ENCODE assay signal across 8 cellular contexts in the genomic region with DNA sequence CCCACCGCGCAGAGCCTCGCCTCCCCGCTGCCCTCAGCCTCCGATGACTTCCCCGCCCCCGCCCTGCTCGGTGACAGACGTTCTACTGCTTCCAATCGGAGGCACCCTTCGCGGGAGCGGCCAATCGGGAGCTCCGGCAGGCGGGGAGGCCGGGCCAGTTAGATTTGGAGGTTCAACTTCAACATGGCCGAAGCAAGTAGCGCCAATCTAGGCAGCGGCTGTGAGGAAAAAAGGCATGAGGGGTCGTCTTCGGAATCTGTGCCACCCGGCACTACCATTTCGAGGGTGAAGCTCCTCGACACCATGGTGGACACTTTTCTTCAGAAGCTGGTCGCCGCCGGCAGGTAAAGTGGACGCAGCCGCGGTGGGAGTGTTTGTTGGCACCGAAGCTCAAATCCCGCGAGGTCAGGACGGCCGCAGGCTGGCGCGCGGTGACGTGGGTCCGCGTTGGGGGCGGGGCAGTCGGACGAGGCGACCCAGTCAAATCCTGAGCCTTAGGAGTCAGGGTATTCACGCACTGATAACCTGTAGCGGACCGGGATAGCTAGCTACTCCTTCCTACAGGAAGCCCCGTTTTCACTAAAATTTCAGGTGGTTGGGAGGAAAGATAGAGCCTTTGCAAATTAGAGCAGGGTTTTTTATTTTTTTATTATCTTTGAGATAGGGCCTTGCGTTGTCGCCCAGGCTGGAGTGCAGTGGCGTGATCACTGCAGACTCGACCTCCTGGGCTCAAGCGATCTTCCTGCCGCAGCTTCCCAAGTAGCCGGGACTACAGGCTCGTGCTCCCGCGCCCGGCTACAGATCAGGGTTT. TPM values are rescaled to one million over a fixed set of nuclear protein-coding genes. Genes with fewer than 3 reads are reported as not detected.
DNase-seq lines count a peak whose midpoint lies in the region; ATAC-seq, FAIRE-seq and TF ChIP-seq lines count a peak whose summit lies in the region.

A gene with protein sequence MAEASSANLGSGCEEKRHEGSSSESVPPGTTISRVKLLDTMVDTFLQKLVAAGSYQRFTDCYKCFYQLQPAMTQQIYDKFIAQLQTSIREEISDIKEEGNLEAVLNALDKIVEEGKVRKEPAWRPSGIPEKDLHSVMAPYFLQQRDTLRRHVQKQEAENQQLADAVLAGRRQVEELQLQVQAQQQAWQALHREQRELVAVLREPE (plus strand): TSS at position 175 of the 811 bp plus-strand sequence. CDS start 9 bp downstream, at position 184.

- in situ Hi-C loops in HepG2 (cut with HindIII; ENCODE audit: extremely low pct_ligation_motif_present, low pct_unique_long_range_greater_than_20kb), result no loop called here

- H3K27ac Mint-ChIP-seq in CD14-positive monocyte, result peak within 1 kb of the TSS; percentile 96 to 99 (median 98)

- H3K9me3 Mint-ChIP-seq in CD14-positive monocyte, result no peaks in the 10 kb centered on the region

- peak within 1 kb of the TSS; percentile 75 to 88 (median 82) for H3K4me3 ChIP-seq in HepG2 (replicated peaks in 1 of 3; ENCODE audit: insufficient read depth in 1 of 3, low read depth in 2 of 3, low read length in 3 of 3)

- peaks cover 36% of the 10 kb centered on the region for H3K4me1 ChIP-seq in HepG2 (ENCODE audit: insufficient read depth, low read length)

- FAIRE-seq in HepG2 (lab: Jason Lieb, UNC), result no peak

- BruUV-seq in HepG2 (replicated peaks; lab: Mats Ljungman, UMichigan), result TSS peak; percentile 84

- POLR2A ChIA-PET in HepG2 (lab: Yijun Ruan, JAX), result interaction anchor here (0.8 to 3.0 kb wide), 36 partner anchors 10 to 354 kb away, joined by 3 to 61 read pairs (median 6); a partner anchor contains a TSS

- TF ChIP-seq POLR2A in HepG2 (IDR thresholded peaks at IDR 0.05; ENCODE audit: insufficient read depth in 1 of 2, low read depth in 2 of 2, low read length in 2 of 2), result peak; percentile 82 to 92

- H3K36me3 ChIP-seq in HepG2 (replicated peaks in 1 of 2; ENCODE audit: control insufficient read depth in 1 of 2, insufficient read depth in 2 of 2, low read length in 2 of 2), result peaks cover 7 to 34% of the 10 kb centered on the region in 2 experiments

- peak within 1 kb of the TSS; percentile 87 to 95 for H3K4me3 Mint-ChIP-seq in CD14-positive monocyte

- intact Hi-C loops in CD14-positive monocyte (cut with micrococcal nuclease), result no loop called here
- intact Hi-C loops in HepG2 (cut with micrococcal nuclease; ENCODE audit: unreplicated experiment), result no loop called here

- peaks cover 0 to 2% (median 0%) of the 10 kb centered on the region in 3 donors for H3K27me3 Mint-ChIP-seq in CD14-positive monocyte (ENCODE audit: low read depth in 3 of 3)

- H3K36me3 Mint-ChIP-seq in CD14-positive monocyte, result peaks cover 37 to 60% of the 10 kb centered on the region in 2 donors

- CTCF ChIA-PET in HepG2 (lab: Yijun Ruan, JAX; ENCODE audit: low intra/inter-chr PET ratio, low total read pairs), result interaction anchor here (0.8 kb wide), 1 partner anchor 20 kb away, joined by 3 read pairs; no protein-coding TSS in a partner anchor

- ATAC-seq in GM19397 (IDR thresholded peaks at IDR 0.05; ENCODE audit: unreplicated experiment), result peak; percentile 88
- ATAC-seq in HG03571 (IDR thresholded peaks at IDR 0.05; ENCODE audit: unreplicated experiment), result peak; percentile 77
- ATAC-seq in HepG2, result peak; percentile 98

- 2% methylated on average over 35 of the region's 61 CpGs for WGBS in HepG2 (ENCODE audit: low lambda C conversion rate)

- H3K4me2 ChIP-seq in HepG2 (ENCODE audit: low read depth, low read length), result peak within 1 kb of the TSS; percentile 93

- no peaks in the 10 kb centered on the region; a peak in 1 of 5 replicates for H3K27me3 ChIP-seq in HepG2 (ENCODE audit: control insufficient read depth in 1 of 2, insufficient read depth in 2 of 2, low read length in 2 of 2)

- H2AFZ ChIP-seq in HepG2 (ENCODE audit: low read length), result peak within 1 kb of the TSS; percentile 91

- peaks cover 28% of the 10 kb centered on the region for H3K79me2 ChIP-seq in HepG2 (ENCODE audit: insufficient read depth, low read length)

- no peaks in the 10 kb centered on the region for H3K9me3 ChIP-seq in HepG2 (ENCODE audit: low read length)

- peaks cover 29% of the 10 kb centered on the region for H3K4me1 Mint-ChIP-seq in CD14-positive monocyte

- peak within 1 kb of the TSS; percentile 97 for H3K9ac ChIP-seq in HepG2 (ENCODE audit: insufficient read depth, low read depth, low read length)

- no peaks in the 10 kb centered on the region for H4K20me1 ChIP-seq in HepG2 (ENCODE audit: insufficient read depth, low read length)

- DNase-seq in CD14-positive monocyte (ENCODE audit: low spot score), result peak; percentile 95
- DNase-seq in NCI-H82 (lab: John Stamatoyannopoulos, UW), result peak; percentile 99
- DNase-seq in activated CD4-positive, alpha-beta T cell treated with anti-CD3 and anti-CD28 coated beads, Interleukin-2, amount 50 U/mL, for 48 hours, result peak; percentile 96 to 98
- DNase-seq in dermis blood vessel endothelial cell, result peak; percentile 98
- peak; percentile 92 for DNase-seq in HepG2 (ENCODE audit: low spot score)
- DNase-seq in stimulated activated CD4-positive, alpha-beta T cell treated with anti-CD3 and anti-CD28 coated beads, Interleukin-2, amount 100 ng/mL, for 48 hours, result peak; percentile 93 to 94

- H3K27ac ChIP-seq in HepG2 (ENCODE audit: extremely low read length, insufficient read depth, low read length), result peak within 1 kb of the TSS; percentile 99

- TF ChIP-seq CTCF in CD14-positive monocyte (IDR thresholded peaks at IDR 0.05) (no peak), HepG2 (CRISPR knock-in tag; IDR thresholded peaks at IDR 0.05) (no peak)

- TF ChIP-seq EP300 in HepG2 (IDR thresholded peaks at IDR 0.05; ENCODE audit: low read depth in 2 of 2, low read length in 2 of 2) (no peak), HepG2 (CRISPR knock-in tag; IDR thresholded peaks at IDR 0.05; ENCODE audit: borderline replicate concordance) (peak; percentile 40; the same call in 1 of the 2 replicates)

- no peak; the same call in 1 of the 2 replicates for TF ChIP-seq RAD21 in HepG2 (CRISPR knock-in tag; IDR thresholded peaks at IDR 0.05)

TF ChIP-seq in HepG2, 621 proteins besides CTCF, POLR2A, EP300 and RAD21 (continues in another document):
- TF ChIP-seq FOXO1 (CRISPR knock-in tag; IDR thresholded peaks at IDR 0.05), result no peak; the same call in 1 of the 2 replicates
- 0 out of 2 replicates have a peak, but pooled peaks have one; percentile 68 for TF ChIP-seq ZNF724P (CRISPR knock-in tag; IDR thresholded peaks at IDR 0.05; ENCODE audit: borderline replicate concordance)
- TF ChIP-seq, protein P1, sequence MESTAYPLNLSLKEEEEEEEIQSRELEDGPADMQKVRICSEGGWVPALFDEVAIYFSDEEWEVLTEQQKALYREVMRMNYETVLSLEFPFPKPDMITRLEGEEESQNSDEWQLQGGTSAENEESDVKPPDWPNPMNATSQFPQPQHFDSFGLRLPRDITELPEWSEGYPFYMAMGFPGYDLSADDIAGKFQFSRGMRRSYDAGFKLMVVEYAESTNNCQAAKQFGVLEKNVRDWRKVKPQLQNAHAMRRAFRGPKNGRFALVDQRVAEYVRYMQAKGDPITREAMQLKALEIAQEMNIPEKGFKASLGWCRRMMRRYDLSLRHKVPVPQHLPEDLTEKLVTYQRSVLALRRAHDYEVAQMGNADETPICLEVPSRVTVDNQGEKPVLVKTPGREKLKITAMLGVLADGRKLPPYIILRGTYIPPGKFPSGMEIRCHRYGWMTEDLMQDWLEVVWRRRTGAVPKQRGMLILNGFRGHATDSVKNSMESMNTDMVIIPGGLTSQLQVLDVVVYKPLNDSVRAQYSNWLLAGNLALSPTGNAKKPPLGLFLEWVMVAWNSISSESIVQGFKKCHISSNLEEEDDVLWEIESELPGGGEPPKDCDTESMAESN (CRISPR knock-in tag; conservative IDR thresholded peaks at IDR 0.05), result peak; percentile 79

RNA-seq across cellular contexts. Expression of the gene that starts here (rescaled TPM):
- 10 to 100 TPM; 86.1 to 90.4 TPM for polyA plus RNA-seq in CD14-positive monocyte
- total RNA-seq in dermis blood vessel endothelial cell, result 64.2 and 66.4 TPM in 2 replicates
- total RNA-seq in HepG2 (2016; rRNA removed; fragmentation: Illumina TruSeq; extraction: Trizol), result 89.0 and 94.7 TPM in 2 replicates
- total RNA-seq in HepG2 (2016; cell fraction: cytosol; rRNA removed; fragmentation: Illumina TruSeq; extraction: Trizol; ENCODE audit: low read depth), result 17.5 TPM in 2 replicates
- total RNA-seq in HepG2 (2016; cell fraction: insoluble cytoplasmic fraction; rRNA removed; fragmentation: Illumina TruSeq; extraction: Trizol), result 82.4 and 93.0 TPM in 2 replicates
- total RNA-seq in HepG2 (2016; cell fraction: membrane; rRNA removed; fragmentation: Illumina TruSeq; extraction: Trizol), result 27.4 and 27.7 TPM in 2 replicates
- 33.3 and 36.6 TPM in 2 replicates for total RNA-seq in HepG2 (2016; cell fraction: nucleus; rRNA removed; fragmentation: Illumina TruSeq; extraction: Trizol)
- 68.4 and 72.5 TPM in 2 replicates for polyA plus RNA-seq in HepG2 (2011; rRNA removed)
- 86.5 and 119 TPM in 2 replicates for polyA plus RNA-seq in HepG2 (2011; cell fraction: cytosol; rRNA removed)
- polyA plus RNA-seq in HepG2 (2011; cell fraction: nucleus; rRNA removed), result 48.8 and 52.9 TPM in 2 replicates
- 33.5 and 43.4 TPM in 2 replicates for polyA plus RNA-seq in HepG2 (2012)
- polyA plus RNA-seq in HepG2 (2016; cell fraction: cytosol; fragmentation: Illumina TruSeq; extraction: Trizol; ENCODE audit: low read depth), result 18.9 and 20.7 TPM in 2 replicates
- polyA plus RNA-seq in HepG2 (2016; cell fraction: insoluble cytoplasmic fraction; fragmentation: Illumina TruSeq; extraction: Trizol; ENCODE audit: low read depth), result 86.3 and 93.3 TPM in 2 replicates
- polyA plus RNA-seq in HepG2 (2016; cell fraction: membrane; fragmentation: Illumina TruSeq; extraction: Trizol; ENCODE audit: low read depth), result 23.3 and 27.3 TPM in 2 replicates
- polyA plus RNA-seq in HepG2 (2016; cell fraction: nucleus; fragmentation: Illumina TruSeq; extraction: Trizol; ENCODE audit: insufficient read depth, low read depth), result 65.7 and 78.3 TPM in 2 replicates
- 42.8 and 60.1 TPM in 2 replicates for polyA minus RNA-seq in HepG2 (2011; rRNA and poly(A)+ RNA removed; ENCODE audit: low replicate concordance)
- 14.4 and 17.2 TPM in 2 replicates for polyA minus RNA-seq in HepG2 (2011; cell fraction: cytosol; rRNA and poly(A)+ RNA removed)
- 15.6 and 15.8 TPM in 2 replicates for polyA minus RNA-seq in HepG2 (2011; cell fraction: nucleus; rRNA and poly(A)+ RNA removed)

Comparison
In these comparisons a context has a peak if more than half of its experiments do, and no peak if none do; other contexts are left out.
1. Peak in every context shown above with its lines: DNase-seq, ATAC-seq, H3K4me3 ChIP-seq and H3K27ac ChIP-seq.